ENCODE assay signal across 17 cellular contexts in the genomic region with DNA sequence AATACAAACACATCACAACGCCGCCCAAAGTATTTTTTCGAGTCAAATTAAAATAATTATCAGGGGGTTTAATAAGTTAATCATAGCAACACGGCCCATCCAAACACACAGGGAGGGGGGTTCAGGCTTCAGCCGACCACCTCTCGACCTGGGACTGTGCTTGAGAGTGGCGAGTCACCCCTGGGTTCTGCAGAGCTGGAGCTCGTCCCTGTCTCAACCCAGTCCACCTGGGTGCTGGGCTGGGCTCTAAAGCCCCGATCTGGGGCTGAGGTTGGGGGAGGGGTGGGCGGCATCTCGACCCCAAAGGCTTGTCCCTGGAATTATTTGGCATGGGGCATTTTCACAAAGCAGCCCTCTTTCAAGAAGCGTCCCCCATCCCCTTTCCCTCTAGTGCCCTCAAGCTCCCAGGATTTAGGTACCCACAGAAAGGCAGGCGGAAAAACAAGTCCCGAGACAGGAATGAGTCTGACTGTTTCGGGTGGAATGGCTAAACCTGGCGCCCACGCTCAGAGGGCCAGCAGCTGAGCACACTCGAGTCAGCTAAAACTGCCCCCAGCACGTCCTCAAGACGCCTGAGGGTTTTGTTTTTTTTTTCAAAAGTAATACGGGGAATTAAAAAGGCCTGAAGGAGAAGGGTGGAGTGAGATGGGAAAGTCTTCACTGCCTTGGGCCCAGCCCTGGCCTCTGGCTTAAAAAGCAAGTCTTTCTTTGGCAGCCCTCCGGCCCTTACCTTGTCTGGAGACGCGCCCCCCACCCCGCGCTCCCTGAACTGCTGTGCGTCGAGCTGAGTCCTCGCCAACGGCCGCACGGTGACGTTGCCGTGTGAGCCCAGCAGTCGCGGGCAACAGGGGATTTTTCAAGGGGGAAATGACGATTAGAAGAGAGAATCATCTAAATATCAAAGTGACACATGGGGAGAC. TPM values are rescaled to one million over a fixed set of nuclear protein-coding genes. Genes with fewer than 3 reads are reported as not detected.
DNase-seq lines count a peak whose midpoint lies in the region; ATAC-seq, FAIRE-seq and TF ChIP-seq lines count a peak whose summit lies in the region.
"Had no signal": no experiment of that assay in that cellular context is flagged by ENCODE, and none has a peak within 500 bp of the region (broad histone marks: within the 10 kb centered on the region; RNA-seq: fewer than 3 reads in every experiment).

No MANE protein-coding gene starts in this region.

- H3F3A ChIP-seq in GM23338 (replicated peaks; ENCODE audit: low read depth) = peaks cover 36% of the 10 kb centered on the region

- H2AFZ ChIP-seq in GM23338 (no peak overlapping the region), K562 (ENCODE audit: low read depth, low read length) (no peak overlapping the region; the same call in 1 of the 2 replicates)

- no TSS peak for BruUV-seq in K562 (replicated peaks; lab: Mats Ljungman, UMichigan)

- no peak for FAIRE-seq in K562 (lab: Jason Lieb, UNC)
- FAIRE-seq: endometrium had no signal

- no peak overlapping the region for H3K4me3 ChIP-seq in GM12865 (ENCODE audit: low read depth, low read length)
- H3K4me3 ChIP-seq in GM23338 = peak overlapping the region; percentile 41; the same call in 1 of the 2 replicates
- no peak overlapping the region for H3K4me3 ChIP-seq in K562
- no peak overlapping the region for H3K4me3 ChIP-seq in CD8-positive, alpha-beta T cell (ENCODE audit: low read depth, low read length)
- H3K4me3 ChIP-seq: BLaER1, SJSA1 had no signal

- H3K36me3 Mint-ChIP-seq in GM23338 (ENCODE audit: low read depth) = no peaks in the 10 kb centered on the region; the same call in 2 of the 3 replicates
- H3K36me3 Mint-ChIP-seq in neural crest cell (ENCODE audit: low read depth) = no peaks in the 10 kb centered on the region
- H3K36me3 Mint-ChIP-seq in CD8-positive, alpha-beta T cell = no peaks in the 10 kb centered on the region
- H3K36me3 Mint-ChIP-seq: activated naive CD8-positive, alpha-beta T cell treated with anti-CD3 and anti-CD28 coated beads for 36 hours had no signal

- H3K9me3 Mint-ChIP-seq in GM23338 = peaks cover 5% of the 10 kb centered on the region; the same call in 2 of the 3 replicates
- no peaks in the 10 kb centered on the region for H3K9me3 Mint-ChIP-seq in neural crest cell
- H3K9me3 Mint-ChIP-seq in CD8-positive, alpha-beta T cell = no peaks in the 10 kb centered on the region

- TF ChIP-seq POLR2A in K562 (conservative IDR thresholded peaks at IDR 0.05) = no peak

- DNase-seq in GM12865 (ENCODE audit: low read depth) (peak; percentile 14), GM23338 (ENCODE audit: low spot score) (peak; percentile 83), K562 (ENCODE audit: extremely low read depth in 1 of 4, low spot score in 3 of 4) (no peak), neural crest cell (ENCODE audit: low read depth, low spot score) (no peak), RPMI8226 (no peak)
- no peak for DNase-seq in CD8-positive, alpha-beta T cell
- DNase-seq: activated CD8-positive, alpha-beta memory T cell treated with anti-CD3 and anti-CD28 coated beads, Interleukin-2, amount 50 U/mL, for 48 hours; activated naive CD8-positive, alpha-beta T cell treated with anti-CD3 and anti-CD28 coated beads for 36 hours; caudate nucleus; KBM-7; naive B cell; NK-92 treated with Interleukin-12 subunit alpha and Interleukin-12 subunit beta, amount 100 ng/mL, for 24 hours had no signal

- no peaks in the 10 kb centered on the region for H3K9me3 ChIP-seq in K562 (replicated peaks; ENCODE audit: control insufficient read depth, insufficient read depth, low read depth, low read length)
- no peaks in the 10 kb centered on the region for H3K9me3 ChIP-seq in CD8-positive, alpha-beta T cell (ENCODE audit: low read length)
- H3K9me3 ChIP-seq: SJSA1 had no signal

- H3K9me1 ChIP-seq in K562 (ENCODE audit: control insufficient read depth, insufficient read depth, low read length) = peaks cover 3% of the 10 kb centered on the region

- H3K27ac ChIP-seq in GM23338 (ENCODE audit: low read depth) (no peak overlapping the region), K562 (ENCODE audit: extremely low read depth, low read depth, low read length) (no peak overlapping the region)
- H3K27ac ChIP-seq in CD8-positive, alpha-beta T cell (ENCODE audit: low read depth, low read length) = no peak overlapping the region
- H3K27ac ChIP-seq: BLaER1, SJSA1 had no signal

- H3K27ac Mint-ChIP-seq in GM23338 = no peak overlapping the region
- peak overlapping the region; percentile 57 for H3K27ac Mint-ChIP-seq in neural crest cell (ENCODE audit: unreplicated experiment)
- H3K27ac Mint-ChIP-seq in CD8-positive, alpha-beta T cell = no peak overlapping the region
- H3K27ac Mint-ChIP-seq: activated naive CD8-positive, alpha-beta T cell treated with anti-CD3 and anti-CD28 coated beads for 36 hours; stimulated activated naive CD8-positive, alpha-beta T cell treated with anti-CD3 and anti-CD28 coated beads, Interleukin-15, Interleukin-2, amounts not matched to agents 100 ng/mL and 50 ng/mL, for 24 hours had no signal

- TF ChIP-seq CTCF in GM12865 (IDR thresholded peaks at IDR 0.05; ENCODE audit: insufficient read depth, low read depth, low read length, missing control alignments) (no peak), GM23338 (conservative IDR thresholded peaks at IDR 0.05; ENCODE audit: low read depth in 2 of 2) (no peak), K562 (IDR thresholded peaks at IDR 0.05 in 2 of 3, conservative IDR thresholded peaks at IDR 0.05 in 1 of 3; ENCODE audit: insufficient read depth in 2 of 3, low read depth in 1 of 3, low read length in 3 of 3) (no peak), neural crest cell (conservative IDR thresholded peaks at IDR 0.05) (no peak)
- no peak for TF ChIP-seq CTCF in CD8-positive, alpha-beta T cell (IDR thresholded peaks at IDR 0.05)

- WGBS in K562 (ENCODE audit: insufficient coverage, low coverage, missing lambda C conversion rate) = 61% methylated on average over 35 of the region's 37 CpGs

- H3K4me2 ChIP-seq in GM23338 = peak overlapping the region; percentile 71
- H3K4me2 ChIP-seq in K562 (ENCODE audit: insufficient read depth, low read length) = no peak overlapping the region
- H3K4me2 ChIP-seq: BLaER1 had no signal

- H3K27me3 ChIP-seq in GM23338 (ENCODE audit: insufficient read depth) (peaks cover 100% of the 10 kb centered on the region), K562 (ENCODE audit: control insufficient read depth in 2 of 2, insufficient read depth in 2 of 2, low read length in 2 of 2) (no peaks in the 10 kb centered on the region)
- peaks cover 48% of the 10 kb centered on the region for H3K27me3 ChIP-seq in CD8-positive, alpha-beta T cell (ENCODE audit: insufficient read depth, low read length)
- H3K27me3 ChIP-seq: SJSA1 had no signal

- H3K9ac ChIP-seq in K562 (ENCODE audit: insufficient read depth in 1 of 2, low read depth in 2 of 2, low read length in 2 of 2) = no peak overlapping the region; a peak in 1 of 4 replicates
- H3K9ac ChIP-seq: BLaER1 had no signal

- peaks cover 62% of the 10 kb centered on the region for H3K4me1 Mint-ChIP-seq in GM23338
- peaks cover 64% of the 10 kb centered on the region for H3K4me1 Mint-ChIP-seq in neural crest cell
- peaks cover 12% of the 10 kb centered on the region for H3K4me1 Mint-ChIP-seq in CD8-positive, alpha-beta T cell (ENCODE audit: low read depth)

- H3K27me3 Mint-ChIP-seq in GM23338 (ENCODE audit: insufficient read depth, low read depth, poor library complexity) (no peaks in the 10 kb centered on the region), neural crest cell (ENCODE audit: low read depth) (peaks cover 92% of the 10 kb centered on the region)
- peaks cover 69% of the 10 kb centered on the region for H3K27me3 Mint-ChIP-seq in CD8-positive, alpha-beta T cell (ENCODE audit: low read depth)

- H4K20me1 ChIP-seq in GM23338 (replicated peaks; ENCODE audit: insufficient read depth) (peaks cover 35% of the 10 kb centered on the region), K562 (replicated peaks; ENCODE audit: control insufficient read depth, insufficient read depth, low read length) (no peaks in the 10 kb centered on the region)

- intact Hi-C loops in K562 (cut with micrococcal nuclease) = no loop called here
- intact Hi-C loops in CD8-positive, alpha-beta T cell (cut with DNase I, micrococcal nuclease) = no loop called here

- no peaks in the 10 kb centered on the region for H3K79me2 ChIP-seq in GM23338 (replicated peaks; ENCODE audit: insufficient read depth)
- H3K79me2 ChIP-seq in K562 (ENCODE audit: control insufficient read depth, insufficient read depth, low read length) = no peaks in the 10 kb centered on the region

- H3K9me2 ChIP-seq in GM23338 (ENCODE audit: insufficient read depth) = no peaks in the 10 kb centered on the region

- CTCF ChIA-PET in K562 (lab: Yijun Ruan, JAX; ENCODE audit: low intra/inter-chr PET ratio) = no interaction called here
- CTCF ChIA-PET in CD8-positive, alpha-beta T cell (lab: Charles Lee) = no interaction called here

- in situ Hi-C loops in K562 (cut with MboI) = no loop called here

- ATAC-seq in GM23338 (peak; percentile 10), K562 (peak; percentile 50), HG03139 (IDR thresholded peaks at IDR 0.05; ENCODE audit: unreplicated experiment) (no peak)
- ATAC-seq in CD8-positive, alpha-beta T cell = no peak

- peaks cover 51% of the 10 kb centered on the region for H3K4me1 ChIP-seq in GM23338 (ENCODE audit: insufficient read depth)
- H3K4me1 ChIP-seq in K562 (replicated peaks in 1 of 2; ENCODE audit: control insufficient read depth in 2 of 2, insufficient read depth in 2 of 2, low read length in 2 of 2) = peaks cover 0 to 18% of the 10 kb centered on the region in 2 experiments; a peak in 3 of 5 replicates
- peaks cover 7% of the 10 kb centered on the region for H3K4me1 ChIP-seq in CD8-positive, alpha-beta T cell (ENCODE audit: insufficient read depth, low read length)

- H3K36me3 ChIP-seq in GM23338 (ENCODE audit: insufficient read depth) (no peaks in the 10 kb centered on the region), K562 (ENCODE audit: control insufficient read depth, insufficient read depth, low read length) (no peaks in the 10 kb centered on the region)
- H3K36me3 ChIP-seq in CD8-positive, alpha-beta T cell (ENCODE audit: insufficient read depth, low read length) = no peaks in the 10 kb centered on the region
- H3K36me3 ChIP-seq: BLaER1, SJSA1 had no signal

- no peak for TF ChIP-seq EP300 in K562 (IDR thresholded peaks at IDR 0.05; ENCODE audit: low read length)

- peak overlapping the region; percentile 18; the same call in 2 of the 3 replicates for H3K4me3 Mint-ChIP-seq in GM23338
- peak overlapping the region; percentile 76 for H3K4me3 Mint-ChIP-seq in neural crest cell
- no peak overlapping the region for H3K4me3 Mint-ChIP-seq in CD8-positive, alpha-beta T cell
- H3K4me3 Mint-ChIP-seq: activated naive CD8-positive, alpha-beta T cell treated with anti-CD3 and anti-CD28 coated beads for 36 hours; stimulated activated naive CD8-positive, alpha-beta T cell treated with anti-CD3 and anti-CD28 coated beads, Interleukin-15, Interleukin-2, amounts not matched to agents 100 ng/mL and 50 ng/mL, for 24 hours had no signal

- POLR2A ChIA-PET in K562 (lab: Yijun Ruan, JAX) = no interaction called here
- POLR2A ChIA-PET in CD8-positive, alpha-beta T cell (lab: Charles Lee) = no interaction called here

- no peak for TF ChIP-seq RAD21 in K562 (CRISPR knock-in tag; conservative IDR thresholded peaks at IDR 0.05 in 1 of 2, IDR thresholded peaks at IDR 0.05 in 1 of 2)

RNA-seq across cellular contexts. Expression of a gene that starts 32.5 kb away (rescaled TPM):
- total RNA-seq in GM23338 (2014; rRNA removed; shearing (Covaris generic)) = not detected in 2 replicates
- polyA plus RNA-seq in GM23338 (2016; fragmentation: Nextera tagmentation; extraction: Ambion mirVana) = 0.16 and 0.23 TPM in 2 replicates
- total RNA-seq in K562 (2011; cell fraction: chromatin; rRNA removed; ENCODE audit: low replicate concordance) = 16.8 and 21.5 TPM in 2 replicates
- total RNA-seq in K562 (2011; cell fraction: nucleolus; rRNA removed) = 10.5 and 13.2 TPM in 2 replicates
- 14.2 and 23.5 TPM in 2 replicates for total RNA-seq in K562 (2011; cell fraction: nucleoplasm; rRNA removed)
- 6.8 and 8.3 TPM in 2 replicates for total RNA-seq in K562 (2014; rRNA removed)
- 8.3 and 9.9 TPM in 2 replicates for total RNA-seq in K562 (2014; rRNA removed; fragmentation: Illumina TruSeq; extraction: Trizol)
- 11.9 and 13.1 TPM in 2 replicates for total RNA-seq in K562 (2015; rRNA removed; fragmentation: Illumina TruSeq; extraction: Trizol)
- total RNA-seq in K562 (2021) = 49.7 and 51.8 TPM in 2 replicates
- 6.0 and 10.9 TPM in 2 replicates for polyA plus RNA-seq in K562 (2011; rRNA removed)
- 7.7 and 13.7 TPM in 2 replicates for polyA plus RNA-seq in K562 (2011; cell fraction: cytosol; rRNA removed)
- 11.9 and 16.2 TPM in 2 replicates for polyA plus RNA-seq in K562 (2011; cell fraction: nucleus; rRNA removed)
- polyA plus RNA-seq in K562 (2012) = 35.3 and 71.0 TPM in 2 replicates
- 41.0 and 41.5 TPM in 2 replicates for polyA plus RNA-seq in K562 (2014; fragmentation: Illumina TruSeq; extraction: Trizol)
- 10 to 100 TPM in 1 of 2 experiments, 1 to 10 TPM in 1; 9.7 to 11.1 TPM for polyA plus RNA-seq in K562 (2014; fragmentation: Nextera tagmentation; extraction: Ambion mirVana)
- 21.8 and 24.2 TPM in 2 replicates for polyA plus RNA-seq in K562 (2014; rRNA removed)
- polyA minus RNA-seq in K562 (2011; rRNA and poly(A)+ RNA removed) = 5.4 TPM in 2 replicates
- 17.7 and 27.6 TPM in 2 replicates for polyA minus RNA-seq in K562 (2011; cell fraction: cytosol; rRNA and poly(A)+ RNA removed)
- 9.8 and 9.9 TPM in 2 replicates for polyA minus RNA-seq in K562 (2011; cell fraction: nucleus; rRNA and poly(A)+ RNA removed)
- total RNA-seq in neural crest cell = 147 and 150 TPM in 2 replicates
- total RNA-seq in CD8-positive, alpha-beta T cell = not detected
- total RNA-seq: activated naive CD8-positive, alpha-beta T cell treated with anti-CD3 and anti-CD28 coated beads for 36 hours had no signal

Comparison
In these comparisons a context has a peak if more than half of its experiments do, and no peak if none do; other contexts are left out.
1. DNase-seq: peak in GM12865 (single experiment) and GM23338 (single experiment); none in K562 (0 of 4), neural crest cell (single experiment), CD8-positive, alpha-beta T cell (0 of 7) and RPMI8226 (single experiment).
2. ATAC-seq: peak in GM23338 (single experiment) and K562 (single experiment); none in CD8-positive, alpha-beta T cell (single experiment) and HG03139 (single experiment).